ENCODE assay signal across 1 cellular context in genomic region chr2:197126630-197127029, GRCh38.
TF ChIP-seq lines count a peak whose summit lies in the region.

No MANE protein-coding gene starts in this region.

TF ChIP-seq in IMR-90, 13 proteins besides CTCF, POLR2A, EP300 and RAD21:
- no peak for TF ChIP-seq MXI1 (IDR thresholded peaks at IDR 0.05; ENCODE audit: borderline replicate concordance, low read depth, low read length)
- TF ChIP-seq CHD1 (IDR thresholded peaks at IDR 0.05; ENCODE audit: low read depth, low read length): no peak
